8 cellular contexts compared by ENCODE assay signal in the genomic region with DNA sequence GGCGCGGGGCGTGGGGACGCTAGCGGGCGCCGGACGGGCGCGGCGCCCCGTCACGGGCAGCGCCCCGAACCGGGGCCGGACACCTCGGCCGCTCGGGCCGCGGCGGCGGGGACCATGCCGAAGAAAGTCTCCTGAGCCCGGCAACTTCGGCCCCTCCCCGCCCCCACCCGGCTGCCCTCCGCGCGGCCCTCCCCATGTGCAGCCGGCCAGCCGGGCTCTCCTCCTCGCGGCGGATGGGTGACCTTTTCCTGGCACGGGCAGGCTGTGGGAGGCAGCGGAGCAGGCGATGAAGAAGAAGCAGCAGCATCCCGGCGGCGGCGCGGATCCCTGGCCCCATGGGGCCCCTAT. TPM values are rescaled to one million over a fixed set of nuclear protein-coding genes. Genes with fewer than 3 reads are reported as not detected.
DNase-seq lines count a peak whose midpoint lies in the region; ATAC-seq and TF ChIP-seq lines count a peak whose summit lies in the region.

No MANE protein-coding gene starts in this region.

- no peak overlapping the region for H3K27ac ChIP-seq in HL-60 (replicated peaks)
- H3K27ac ChIP-seq in cardiac muscle cell = no peak overlapping the region
- peak overlapping the region; percentile 39 for H3K27ac ChIP-seq in osteoblast (ENCODE audit: low read depth, low read length)

- H3K4me1 ChIP-seq in cardiac muscle cell (ENCODE audit: low read depth) (peaks cover 5% of the 10 kb centered on the region), osteoblast (ENCODE audit: insufficient read depth, low read length) (peaks cover 12% of the 10 kb centered on the region)

- peaks cover 17% of the 10 kb centered on the region for H4K20me1 ChIP-seq in osteoblast (ENCODE audit: insufficient read depth, low read length)

- H3K9me3 Mint-ChIP-seq in activated naive CD4-positive, alpha-beta T cell treated with anti-CD3 and anti-CD28 coated beads, Interleukin-2, amount 10 ng/mL, durations not matched to agents 7 days and 5 days = no peaks in the 10 kb centered on the region

- TF ChIP-seq CTCF in HL-60 (IDR thresholded peaks at IDR 0.05; ENCODE audit: insufficient read depth, low read length) (no peak), cardiac muscle cell (IDR thresholded peaks at IDR 0.05; ENCODE audit: low read depth, low read length) (no peak), osteoblast (IDR thresholded peaks at IDR 0.05; ENCODE audit: extremely low read depth, low read depth, low read length) (no peak)

- H3K9me3 ChIP-seq in cardiac muscle cell (ENCODE audit: low read depth) (no peaks in the 10 kb centered on the region), osteoblast (ENCODE audit: low read depth, low read length) (no peaks in the 10 kb centered on the region)

- H3K27me3 ChIP-seq in HL-60 (ENCODE audit: insufficient read depth, poor library complexity, severe bottlenecking) (peaks cover 46% of the 10 kb centered on the region), cardiac muscle cell (no peaks in the 10 kb centered on the region), osteoblast (ENCODE audit: insufficient read depth, low read length) (no peaks in the 10 kb centered on the region)

- peaks cover 82% of the 10 kb centered on the region for H3K27me3 Mint-ChIP-seq in activated naive CD4-positive, alpha-beta T cell treated with anti-CD3 and anti-CD28 coated beads, Interleukin-2, amount 10 ng/mL, durations not matched to agents 7 days and 5 days

- ATAC-seq in HG03442 (IDR thresholded peaks at IDR 0.05; ENCODE audit: unreplicated experiment) (no peak), GM21390 (IDR thresholded peaks at IDR 0.05; ENCODE audit: unreplicated experiment) (no peak)

- H3K4me2 ChIP-seq in osteoblast (ENCODE audit: insufficient read depth, low read length) = peak overlapping the region; percentile 90

- no peaks in the 10 kb centered on the region for H3K36me3 ChIP-seq in cardiac muscle cell
- H3K36me3 ChIP-seq in osteoblast (ENCODE audit: insufficient read depth, low read length) = no peaks in the 10 kb centered on the region

- peak; percentile 27 for DNase-seq in activated CD4-positive, alpha-beta T cell treated with anti-CD3 and anti-CD28 coated beads for 48 hours
- DNase-seq in activated CD4-positive, alpha-beta T cell treated with anti-CD3 and anti-CD28 coated beads for 4 hours = no peak
- DNase-seq in HL-60 (ENCODE audit: low read depth in 1 of 2, low spot score in 1 of 2) = no peak
- no peak for DNase-seq in activated naive CD4-positive, alpha-beta T cell treated with anti-CD3 and anti-CD28 coated beads, Interleukin-2, amount 10 ng/mL, durations not matched to agents 7 days and 5 days
- peak; percentile 61 to 72 for DNase-seq in cardiac muscle cell (ENCODE audit: low read depth in 1 of 2, low spot score in 1 of 2)
- DNase-seq in osteoblast (ENCODE audit: insufficient read length, low spot score, missing footprints) = peak; percentile 93

- H3K4me1 Mint-ChIP-seq in activated naive CD4-positive, alpha-beta T cell treated with anti-CD3 and anti-CD28 coated beads, Interleukin-2, amount 10 ng/mL, durations not matched to agents 7 days and 5 days = peaks cover 23% of the 10 kb centered on the region

- no peaks in the 10 kb centered on the region for H3K36me3 Mint-ChIP-seq in activated naive CD4-positive, alpha-beta T cell treated with anti-CD3 and anti-CD28 coated beads, Interleukin-2, amount 10 ng/mL, durations not matched to agents 7 days and 5 days

- CTCF ChIA-PET in activated naive CD4-positive, alpha-beta T cell treated with anti-CD3 and anti-CD28 coated beads, Interleukin-2, amount 10 ng/mL, durations not matched to agents 7 days and 5 days (lab: Charles Lee) = interaction anchor here (2.5 kb wide), 1 partner anchor 11 kb away, joined by 11 read pairs; no protein-coding TSS in a partner anchor

- H3K27ac Mint-ChIP-seq in activated naive CD4-positive, alpha-beta T cell treated with anti-CD3 and anti-CD28 coated beads, Interleukin-2, amount 10 ng/mL, durations not matched to agents 7 days and 5 days = no peak overlapping the region

- peaks cover 27% of the 10 kb centered on the region for H3K79me2 ChIP-seq in osteoblast (ENCODE audit: insufficient read depth, low read length)

- H3K4me3 Mint-ChIP-seq in activated naive CD4-positive, alpha-beta T cell treated with anti-CD3 and anti-CD28 coated beads, Interleukin-2, amount 10 ng/mL, durations not matched to agents 7 days and 5 days = peak overlapping the region; percentile 59

- H3K4me3 ChIP-seq in HL-60 (replicated peaks; ENCODE audit: insufficient read depth, low read length) (peak overlapping the region; percentile 67), cardiac muscle cell (peak overlapping the region; percentile 70), osteoblast (ENCODE audit: insufficient read depth, low read length) (peak overlapping the region; percentile 81)

- peak overlapping the region; percentile 79 for H2AFZ ChIP-seq in osteoblast (ENCODE audit: low read length)

RNA-seq across cellular contexts. Expression of a gene that starts 0.3 kb away (rescaled TPM):
- total RNA-seq in cardiac muscle cell = 2.9 and 4.0 TPM in 2 replicates
- polyA plus RNA-seq in cardiac muscle cell = 2.9 and 6.5 TPM in 2 replicates
- total RNA-seq in osteoblast = 18.1 and 21.2 TPM in 2 replicates

Comparison
In these comparisons a context has a peak if more than half of its experiments do, and no peak if none do; other contexts are left out.
1. DNase-seq: peak in activated CD4-positive, alpha-beta T cell treated with anti-CD3 and anti-CD28 coated beads for 48 hours (single experiment), cardiac muscle cell (2 of 2) and osteoblast (single experiment); none in activated CD4-positive, alpha-beta T cell treated with anti-CD3 and anti-CD28 coated beads for 4 hours (0 of 2), HL-60 (0 of 2) and activated naive CD4-positive, alpha-beta T cell treated with anti-CD3 and anti-CD28 coated beads, Interleukin-2, amount 10 ng/mL, durations not matched to agents 7 days and 5 days (single experiment).
2. Peak in every context shown above with its lines, with median percentiles within 50 percentile points of each other: H3K4me3 ChIP-seq.